12 cellular contexts compared by ENCODE assay signal in the genomic region with DNA sequence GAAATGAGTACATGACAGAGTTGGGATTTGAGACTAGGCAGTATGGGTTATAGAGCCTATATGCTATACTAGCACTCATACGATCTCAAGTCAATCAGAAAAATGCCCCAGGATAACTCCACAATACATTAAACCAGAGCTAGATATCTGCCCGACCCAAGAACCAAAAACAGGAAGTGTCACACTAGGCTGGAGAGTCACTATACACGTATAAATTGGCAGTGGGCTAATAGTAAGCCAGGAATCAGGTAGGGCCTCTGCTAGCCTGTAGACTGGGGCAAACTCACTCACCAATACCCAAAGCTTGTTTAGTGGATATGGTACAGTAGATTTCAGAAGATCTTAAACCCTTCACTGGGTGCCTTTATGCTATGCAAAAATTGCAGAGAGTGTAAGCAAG. TPM values are rescaled to one million over a fixed set of nuclear protein-coding genes. Genes with fewer than 3 reads are reported as not detected.
A peak's percentile ranks its signal among the peaks of the same experiment; 100 is the strongest.
DNase-seq lines count a peak whose midpoint lies in the region; ATAC-seq and TF ChIP-seq lines count a peak whose summit lies in the region.
"Had no signal": no experiment of that assay in that cellular context is flagged by ENCODE, and none has a peak within 500 bp of the region (broad histone marks: within the 10 kb centered on the region; RNA-seq: fewer than 3 reads in every experiment).

No MANE protein-coding gene starts in this region.

- peaks cover 0 to 2% (median 0%) of the 10 kb centered on the region in 3 donors for H3K27me3 Mint-ChIP-seq in CD14-positive monocyte (ENCODE audit: low read depth in 3 of 3)
- H3K27me3 Mint-ChIP-seq: activated naive CD8-positive, alpha-beta T cell treated with anti-CD3 and anti-CD28 coated beads, Interleukin-2, amount 50 U/mL, for 24 hours had no signal

- in situ Hi-C loops in ACHN (cut with HindIII; ENCODE audit: low pct_ligation_motif_present, low pct_unique_long_range_greater_than_20kb, low sequenced_read_pairs): no loop called here

- peak overlapping the region; percentile 5 to 74 for H3K4me3 Mint-ChIP-seq in CD14-positive monocyte
- H3K4me3 Mint-ChIP-seq: activated naive CD8-positive, alpha-beta T cell treated with anti-CD3 and anti-CD28 coated beads, Interleukin-2, amount 50 U/mL, for 24 hours had no signal

- peak overlapping the region in 2 of 7 donors; percentile 38 to 72 for H3K27ac Mint-ChIP-seq in CD14-positive monocyte
- H3K27ac Mint-ChIP-seq: activated naive CD8-positive, alpha-beta T cell treated with anti-CD3 and anti-CD28 coated beads, Interleukin-2, amount 50 U/mL, for 24 hours had no signal

- peaks cover 0 to 6% (median 0%) of the 10 kb centered on the region in 7 donors for H3K9me3 Mint-ChIP-seq in CD14-positive monocyte
- H3K9me3 Mint-ChIP-seq: activated naive CD8-positive, alpha-beta T cell treated with anti-CD3 and anti-CD28 coated beads, Interleukin-2, amount 50 U/mL, for 24 hours had no signal

- DNase-seq in CD14-positive monocyte (ENCODE audit: low spot score) (no peak), SKM-1 (lab: John Stamatoyannopoulos, UW; ENCODE audit: unreplicated experiment) (peak; percentile 24), A172 (ENCODE audit: low spot score) (no peak), ACHN (no peak), AG08396 (ENCODE audit: low spot score) (no peak), hippocampal formation (lab: John Stamatoyannopoulos, UW) (no peak)
- DNase-seq: activated naive CD8-positive, alpha-beta T cell treated with anti-CD3 and anti-CD28 coated beads, Interleukin-2, amount 50 U/mL, for 24 hours; cortex of kidney; foreskin keratinocyte; psoas muscle had no signal

- H3K36me3 Mint-ChIP-seq in CD14-positive monocyte: peaks cover 0 to 1% of the 10 kb centered on the region in 2 donors

- peak; percentile 67 for ATAC-seq in GM19351 (IDR thresholded peaks at IDR 0.05; ENCODE audit: unreplicated experiment)
- peak; percentile 88 for ATAC-seq in HG03159 (IDR thresholded peaks at IDR 0.05; ENCODE audit: unreplicated experiment)
- ATAC-seq: activated naive CD8-positive, alpha-beta T cell treated with anti-CD3 and anti-CD28 coated beads, Interleukin-2, amount 50 U/mL, for 24 hours; foreskin keratinocyte; psoas muscle had no signal

- intact Hi-C loops in CD14-positive monocyte (cut with micrococcal nuclease): no loop called here

- TF ChIP-seq CTCF in CD14-positive monocyte (IDR thresholded peaks at IDR 0.05): no peak

- peaks cover 19% of the 10 kb centered on the region for H3K4me1 Mint-ChIP-seq in CD14-positive monocyte

RNA-seq across cellular contexts. Expression of a gene that starts 16.2 kb away (rescaled TPM):
- polyA plus RNA-seq in CD14-positive monocyte: 100 to 1,000 TPM; 334 to 439 TPM
- 800 and 932 TPM in 2 replicates for total RNA-seq in A172 (2014; rRNA removed; shearing (Covaris generic))

RNA-seq across cellular contexts. Expression of a gene that starts 33.0 kb away (rescaled TPM):
- polyA plus RNA-seq in CD14-positive monocyte: 10 to 100 TPM in 1 of 2 donors, 1 to 10 TPM in 1; 8.1 to 10.3 TPM
- total RNA-seq in A172 (2014; rRNA removed; shearing (Covaris generic)): 43.0 and 46.8 TPM in 2 replicates
